In genomic region chr7:103149808-103150180, GRCh38 we compare ENCODE assay signal across 8 cellular contexts. TPM values are rescaled to one million over a fixed set of nuclear protein-coding genes. Genes with fewer than 3 reads are reported as not detected.
DNase-seq lines count a peak whose midpoint lies in the region; ATAC-seq and TF ChIP-seq lines count a peak whose summit lies in the region.

No MANE protein-coding gene starts in this region.

- no peak for DNase-seq in activated T-cell treated with anti-CD3 and anti-CD28 coated beads, Interleukin-2, amount 50 U/mL, for 4 hours
- no peak for DNase-seq in activated T-cell treated with anti-CD3 and anti-CD28 coated beads, Interleukin-2, amount 50 U/mL, for 1 hour
- no peak for DNase-seq in NT2/D1 (ENCODE audit: low read depth, low spot score)
- no peak for DNase-seq in sigmoid colon
- DNase-seq in mucosa of gallbladder (ENCODE audit: low spot score), result no peak
- DNase-seq in D341Med (ENCODE audit: low spot score), result no peak
- no peak for DNase-seq in NCI-H2029 (lab: John Stamatoyannopoulos, UW)

- H3K36me3 Mint-ChIP-seq in activated T-cell treated with anti-CD3 and anti-CD28 coated beads, Interleukin-2, amount 50 U/mL, for 4 hours (ENCODE audit: insufficient read depth), result peaks cover 3% of the 10 kb centered on the region

- TF ChIP-seq POLR2A in sigmoid colon (IDR thresholded peaks at IDR 0.05), result no peak

- H3K27ac ChIP-seq in sigmoid colon, result peak overlapping the region; percentile 91 to 98 (median 94)

- no peaks in the 10 kb centered on the region for H3K4me1 ChIP-seq in NT2/D1 (ENCODE audit: insufficient read depth, insufficient read length)
- peaks cover 3 to 30% (median 21%) of the 10 kb centered on the region in 4 donors for H3K4me1 ChIP-seq in sigmoid colon

- TF ChIP-seq CTCF in sigmoid colon (IDR thresholded peaks at IDR 0.05), result no peak

- H3K4me3 ChIP-seq in NT2/D1 (ENCODE audit: insufficient read length, low read depth), result peak overlapping the region; percentile 73
- peak overlapping the region; percentile 66 to 79 (median 72) for H3K4me3 ChIP-seq in sigmoid colon

- H3K27me3 ChIP-seq in NT2/D1 (ENCODE audit: insufficient read depth, insufficient read length) (no peaks in the 10 kb centered on the region), sigmoid colon (no peaks in the 10 kb centered on the region)

- H3K9ac ChIP-seq in NT2/D1 (ENCODE audit: insufficient read length, low read depth), result peak overlapping the region; percentile 76

- peaks cover 38% of the 10 kb centered on the region for H3K4me1 Mint-ChIP-seq in activated T-cell treated with anti-CD3 and anti-CD28 coated beads, Interleukin-2, amount 50 U/mL, for 4 hours (ENCODE audit: low read depth)

- no peaks in the 10 kb centered on the region for H3K27me3 Mint-ChIP-seq in activated T-cell treated with anti-CD3 and anti-CD28 coated beads, Interleukin-2, amount 50 U/mL, for 4 hours (ENCODE audit: low read depth)

- ATAC-seq in activated T-cell treated with anti-CD3 and anti-CD28 coated beads, Interleukin-2, amount 50 U/mL, for 4 hours, result no peak
- ATAC-seq in esophagus mucosa, result peak; percentile 1

- no peaks in the 10 kb centered on the region for H3K9me3 ChIP-seq in NT2/D1 (ENCODE audit: insufficient read depth, low read length)
- H3K9me3 ChIP-seq in sigmoid colon, result no peaks in the 10 kb centered on the region

- H3K9me3 Mint-ChIP-seq in activated T-cell treated with anti-CD3 and anti-CD28 coated beads, Interleukin-2, amount 50 U/mL, for 4 hours, result no peaks in the 10 kb centered on the region

- H3K4me3 Mint-ChIP-seq in activated T-cell treated with anti-CD3 and anti-CD28 coated beads, Interleukin-2, amount 50 U/mL, for 4 hours, result peak overlapping the region; percentile 98

- intact Hi-C loops in sigmoid colon (cut with DNase I), result loop anchor here (1.0 kb wide), 1 partner anchor 75 kb away; the partner anchor contains the start of gene FBXL13

- H3K36me3 ChIP-seq in NT2/D1 (ENCODE audit: insufficient read depth, insufficient read length, low read length) (no peaks in the 10 kb centered on the region), sigmoid colon (no peaks in the 10 kb centered on the region)

- 20 to 82% methylated on average over 11 of the region's 11 CpGs for WGBS in sigmoid colon, 2 donors

- no peak for TF ChIP-seq EP300 in sigmoid colon (IDR thresholded peaks at IDR 0.05)

RNA-seq across cellular contexts. Expression of gene NAPEPLD, which starts 0.9 kb away (rescaled TPM):
- 1 to 10 TPM; 4.7 to 8.0 (median 5.5) TPM for total RNA-seq in activated T-cell treated with anti-CD3 and anti-CD28 coated beads, Interleukin-2, amount 50 U/mL, for 4 hours
- 3.3 TPM for total RNA-seq in esophagus mucosa
- total RNA-seq in sigmoid colon, result 10 to 100 TPM; 11.0 to 12.8 (median 11.8) TPM
- polyA plus RNA-seq in sigmoid colon, result 10 to 100 TPM; 12.1 to 26.8 (median 21.6) TPM
- total RNA-seq in mucosa of gallbladder, result 58.2 TPM
